12 cellular contexts compared by ENCODE assay signal in the genomic region with DNA sequence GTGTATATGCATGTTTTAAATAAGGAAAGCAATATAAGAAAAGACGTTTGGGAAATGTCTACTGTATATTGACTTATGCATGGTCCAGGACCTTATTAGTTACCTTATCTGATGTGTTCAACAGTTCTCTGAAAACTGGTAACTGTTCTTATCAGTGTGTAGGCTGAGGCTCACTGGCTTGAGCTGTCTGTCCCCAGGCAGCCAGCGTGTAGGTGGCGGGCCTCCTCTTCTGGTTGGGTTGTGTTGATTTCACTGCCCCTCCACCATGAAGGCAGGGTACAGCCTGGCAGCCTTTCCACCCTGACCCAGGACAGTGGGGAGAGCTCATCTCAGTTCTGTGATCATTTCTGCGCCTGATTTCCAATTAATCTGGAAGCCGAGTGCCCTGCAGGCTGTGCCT. TPM values are rescaled to one million over a fixed set of nuclear protein-coding genes. Genes with fewer than 3 reads are reported as not detected.
DNase-seq lines count a peak whose midpoint lies in the region; ATAC-seq and TF ChIP-seq lines count a peak whose summit lies in the region.
"Had no signal": no experiment of that assay in that cellular context is flagged by ENCODE, and none has a peak within 500 bp of the region (broad histone marks: within the 10 kb centered on the region; RNA-seq: fewer than 3 reads in every experiment).

No MANE protein-coding gene starts in this region.

- H3K36me3 Mint-ChIP-seq in activated naive CD4-positive, alpha-beta T cell treated with anti-CD3 and anti-CD28 coated beads for 36 hours (ENCODE audit: low read depth) = no peaks in the 10 kb centered on the region
- peaks cover 5% of the 10 kb centered on the region for H3K36me3 Mint-ChIP-seq in activated naive CD8-positive, alpha-beta T cell treated with anti-CD3 and anti-CD28 coated beads, Interleukin-2, amount 10 ng/mL, durations not matched to agents 7 days and 5 days
- H3K36me3 Mint-ChIP-seq: brain had no signal

- H3K27me3 ChIP-seq in hepatocyte = no peaks in the 10 kb centered on the region

- ATAC-seq in HG03354 (IDR thresholded peaks at IDR 0.05; ENCODE audit: poor library complexity, severe bottlenecking, unreplicated experiment) (peak; percentile 30), GM21526 (IDR thresholded peaks at IDR 0.05; ENCODE audit: low FRiP score, unreplicated experiment) (no peak)
- ATAC-seq in activated naive CD8-positive, alpha-beta T cell treated with anti-CD3 and anti-CD28 coated beads, Interleukin-2, amount 10 ng/mL, durations not matched to agents 7 days and 5 days (ENCODE audit: low read depth) = peak; percentile 80

- H3K27ac ChIP-seq in hepatocyte (no peak overlapping the region), RWPE1 (no peak overlapping the region)

- CTCF ChIA-PET in activated naive CD4-positive, alpha-beta T cell treated with anti-CD3 and anti-CD28 coated beads for 36 hours (lab: Charles Lee) = interaction anchor here (0.9 to 2.2 kb wide), 7 partner anchors 9 to 119 kb away, joined by 3 to 9 read pairs (median 4); no protein-coding TSS in a partner anchor
- CTCF ChIA-PET in RWPE1 (lab: Yijun Ruan, JAX) = interaction anchor here (1.1 kb wide), 1 partner anchor 12 kb away, joined by 4 read pairs; no protein-coding TSS in a partner anchor

- intact Hi-C loops in activated naive CD4-positive, alpha-beta T cell treated with anti-CD3 and anti-CD28 coated beads for 36 hours (cut with micrococcal nuclease) = loop anchor here (1.0 to 2.0 kb wide), 9 partner anchors 13 to 218 kb away; a partner anchor contains a TSS

- WGBS in hepatocyte (ENCODE audit: low lambda C conversion rate, missing lambda C conversion rate) = 73% methylated on average over 5 of the region's 5 CpGs

- no peaks in the 10 kb centered on the region for H3K9me3 Mint-ChIP-seq in activated naive CD4-positive, alpha-beta T cell treated with anti-CD3 and anti-CD28 coated beads for 36 hours
- no peaks in the 10 kb centered on the region for H3K9me3 Mint-ChIP-seq in activated naive CD8-positive, alpha-beta T cell treated with anti-CD3 and anti-CD28 coated beads, Interleukin-2, amount 10 ng/mL, durations not matched to agents 7 days and 5 days
- H3K9me3 Mint-ChIP-seq: HFFc6 had no signal

- H3K9me3 ChIP-seq in hepatocyte (ENCODE audit: low read depth) = no peaks in the 10 kb centered on the region

- no peak for TF ChIP-seq CTCF in hepatocyte (IDR thresholded peaks at IDR 0.05; ENCODE audit: poor library complexity)
- TF ChIP-seq CTCF in RWPE1 (conservative IDR thresholded peaks at IDR 0.05; ENCODE audit: low read depth) = no peak

- H3K4me3 Mint-ChIP-seq in activated naive CD4-positive, alpha-beta T cell treated with anti-CD3 and anti-CD28 coated beads for 36 hours = peak overlapping the region; percentile 55
- H3K4me3 Mint-ChIP-seq in activated naive CD8-positive, alpha-beta T cell treated with anti-CD3 and anti-CD28 coated beads, Interleukin-2, amount 10 ng/mL, durations not matched to agents 7 days and 5 days = peak overlapping the region; percentile 59
- H3K4me3 Mint-ChIP-seq: brain, HFFc6 had no signal

- no peak overlapping the region for H2AFZ ChIP-seq in hepatocyte

- H3K79me2 ChIP-seq in hepatocyte = no peaks in the 10 kb centered on the region

- POLR2A ChIA-PET in activated naive CD8-positive, alpha-beta T cell treated with anti-CD3 and anti-CD28 coated beads, Interleukin-2, amount 10 ng/mL, durations not matched to agents 7 days and 5 days (lab: Charles Lee) = interaction anchor here (0.6 to 4.5 kb wide), 15 partner anchors 9 to 463 kb away, joined by 3 to 35 read pairs (median 5); a partner anchor contains a TSS
- POLR2A ChIA-PET in RWPE1 (lab: Yijun Ruan, JAX; ENCODE audit: low non-redundant PET) = no interaction called here

- H3K27me3 Mint-ChIP-seq in activated naive CD4-positive, alpha-beta T cell treated with anti-CD3 and anti-CD28 coated beads for 36 hours (ENCODE audit: low read depth) = no peaks in the 10 kb centered on the region
- no peaks in the 10 kb centered on the region for H3K27me3 Mint-ChIP-seq in activated naive CD8-positive, alpha-beta T cell treated with anti-CD3 and anti-CD28 coated beads, Interleukin-2, amount 10 ng/mL, durations not matched to agents 7 days and 5 days

- peak; percentile 44 for DNase-seq in activated naive CD4-positive, alpha-beta T cell treated with anti-CD3 and anti-CD28 coated beads for 36 hours
- no peak for DNase-seq in activated naive CD4-positive, alpha-beta T cell (lab: John Stamatoyannopoulos, UW)
- DNase-seq in activated naive CD8-positive, alpha-beta T cell treated with anti-CD3 and anti-CD28 coated beads, Interleukin-2, amount 10 ng/mL, durations not matched to agents 7 days and 5 days = peak; percentile 60
- DNase-seq in hepatocyte (ENCODE audit: low spot score) = no peak
- no peak for DNase-seq in RWPE1 (ENCODE audit: low spot score)
- no peak for DNase-seq in HPDE6-E6E7 (ENCODE audit: extremely low spot score)
- DNase-seq: HFFc6, islet precursor cell, NCI-H526 treated with DMSO at 0.1 percent for 48 hours had no signal

- peaks cover 89% of the 10 kb centered on the region for H3K4me1 Mint-ChIP-seq in activated naive CD4-positive, alpha-beta T cell treated with anti-CD3 and anti-CD28 coated beads for 36 hours (ENCODE audit: low read depth)
- peaks cover 78% of the 10 kb centered on the region for H3K4me1 Mint-ChIP-seq in activated naive CD8-positive, alpha-beta T cell treated with anti-CD3 and anti-CD28 coated beads, Interleukin-2, amount 10 ng/mL, durations not matched to agents 7 days and 5 days

- no peak overlapping the region for H3K4me3 ChIP-seq in hepatocyte

- no peaks in the 10 kb centered on the region for H4K20me1 ChIP-seq in hepatocyte (ENCODE audit: insufficient read depth, poor library complexity, severe bottlenecking)

- no peak overlapping the region for H3K4me2 ChIP-seq in hepatocyte

- peak overlapping the region; percentile 86 for H3K27ac Mint-ChIP-seq in activated naive CD4-positive, alpha-beta T cell treated with anti-CD3 and anti-CD28 coated beads for 36 hours
- peak overlapping the region; percentile 88 for H3K27ac Mint-ChIP-seq in activated naive CD8-positive, alpha-beta T cell treated with anti-CD3 and anti-CD28 coated beads, Interleukin-2, amount 10 ng/mL, durations not matched to agents 7 days and 5 days
- H3K27ac Mint-ChIP-seq: HFFc6 had no signal

- H3K9me2 ChIP-seq in hepatocyte (replicated peaks; ENCODE audit: insufficient read depth) = no peaks in the 10 kb centered on the region

- H3K4me1 ChIP-seq in hepatocyte (ENCODE audit: insufficient read depth) = no peaks in the 10 kb centered on the region

- H3K36me3 ChIP-seq in hepatocyte (replicated peaks; ENCODE audit: insufficient read depth, low read depth) = no peaks in the 10 kb centered on the region

RNA-seq across cellular contexts. Expression of a gene that starts 38.7 kb away (rescaled TPM):
- 100 to 1,000 TPM; 156 to 160 TPM for total RNA-seq in activated naive CD4-positive, alpha-beta T cell treated with anti-CD3 and anti-CD28 coated beads for 36 hours
- 100 to 1,000 TPM; 370 to 391 TPM for total RNA-seq in activated naive CD8-positive, alpha-beta T cell treated with anti-CD3 and anti-CD28 coated beads, Interleukin-2, amount 10 ng/mL, durations not matched to agents 7 days and 5 days
- total RNA-seq in hepatocyte = 9.4 and 10.0 TPM in 2 replicates
- 10.1 and 10.4 TPM in 2 replicates for polyA plus RNA-seq in hepatocyte
- total RNA-seq: HFFc6 had no signal

Comparison
In these comparisons a context has a peak if more than half of its experiments do, and no peak if none do; other contexts are left out.
1. DNase-seq: peak in activated naive CD4-positive, alpha-beta T cell treated with anti-CD3 and anti-CD28 coated beads for 36 hours (single experiment) and activated naive CD8-positive, alpha-beta T cell treated with anti-CD3 and anti-CD28 coated beads, Interleukin-2, amount 10 ng/mL, durations not matched to agents 7 days and 5 days (single experiment); none in activated naive CD4-positive, alpha-beta T cell (0 of 4), hepatocyte (single experiment), RWPE1 (single experiment) and HPDE6-E6E7 (single experiment).
2. RNA of a gene that starts 38.7 kb away (total RNA-seq): 370 to 391 TPM in activated naive CD8-positive, alpha-beta T cell treated with anti-CD3 and anti-CD28 coated beads, Interleukin-2, amount 10 ng/mL, durations not matched to agents 7 days and 5 days and 156 to 160 TPM in activated naive CD4-positive, alpha-beta T cell treated with anti-CD3 and anti-CD28 coated beads for 36 hours; 9.4 to 10.0 TPM in hepatocyte; every median in the first group is over 10 times any median in the second.